ENCODE assay signal across 8 cellular contexts in genomic region chr5:32585446-32586250, GRCh38. TPM values are rescaled to one million over a fixed set of nuclear protein-coding genes. Genes with fewer than 3 reads are reported as not detected.
A peak's percentile ranks its signal among the peaks of the same experiment; 100 is the strongest.
DNase-seq lines count a peak whose midpoint lies in the region; ATAC-seq and TF ChIP-seq lines count a peak whose summit lies in the region.

Gene SUB1, plus strand, starts transcription at chr5:32585557. Its CDS starts 2,956 bp downstream, at chr5:32588513.

- intact Hi-C loops in Caco-2 (cut with micrococcal nuclease; ENCODE audit: unreplicated experiment), result loop anchor here (1.0 to 5.0 kb wide), 5 partner anchors 11 to 273 kb away; partner anchors contain the start of genes MTMR12 and ZFR

- peaks cover 46% of the 10 kb centered on the region for H3K36me3 Mint-ChIP-seq in Caco-2 (ENCODE audit: insufficient read depth, unreplicated experiment)
- peaks cover 43% of the 10 kb centered on the region for H3K36me3 Mint-ChIP-seq in activated CD8-positive, alpha-beta memory T cell treated with anti-CD3 and anti-CD28 coated beads, Interleukin-2, amount 10 ng/mL, durations not matched to agents 7 days and 5 days
- peaks cover 3% of the 10 kb centered on the region for H3K36me3 Mint-ChIP-seq in endodermal cell (ENCODE audit: low read depth)

- H3K9me3 Mint-ChIP-seq in Caco-2 (ENCODE audit: unreplicated experiment), result no peaks in the 10 kb centered on the region
- no peaks in the 10 kb centered on the region for H3K9me3 Mint-ChIP-seq in activated CD8-positive, alpha-beta memory T cell treated with anti-CD3 and anti-CD28 coated beads, Interleukin-2, amount 10 ng/mL, durations not matched to agents 7 days and 5 days (ENCODE audit: low read depth)
- no peaks in the 10 kb centered on the region for H3K9me3 Mint-ChIP-seq in endodermal cell

- ATAC-seq in GM21390 (IDR thresholded peaks at IDR 0.05; ENCODE audit: unreplicated experiment), result peak; percentile 44
- ATAC-seq in activated CD8-positive, alpha-beta memory T cell treated with anti-CD3 and anti-CD28 coated beads, Interleukin-2, amount 10 ng/mL, durations not matched to agents 7 days and 5 days, result peak; percentile 87

- peak within 1 kb of the TSS; percentile 100 for H3K4me3 ChIP-seq in Caco-2 (ENCODE audit: low read depth, low read length)
- H3K4me3 ChIP-seq in HUES48 (ENCODE audit: low read depth, low read length), result peak within 1 kb of the TSS; percentile 79
- H3K4me3 ChIP-seq in NT2/D1 (ENCODE audit: insufficient read length, low read depth), result peak within 1 kb of the TSS; percentile 61
- H3K4me3 ChIP-seq in endodermal cell (ENCODE audit: low read length), result peak within 1 kb of the TSS; percentile 97
- H3K4me3 ChIP-seq in mesodermal cell (ENCODE audit: extremely low read depth, insufficient read depth, low read length, poor library complexity, severe bottlenecking), result peak within 1 kb of the TSS; percentile 95

- no TSS peak for BruUV-seq in Caco-2 (replicated peaks; lab: Mats Ljungman, UMichigan)

- WGBS in endodermal cell (ENCODE audit: insufficient coverage in 1 of 2, insufficient read length in 1 of 2), 2 experiments, result 0% methylated on average over 6 to 86 of the region's 86 CpGs
- 0% methylated on average over 24 to 47 of the region's 86 CpGs for WGBS in mesodermal cell (ENCODE audit: insufficient coverage in 2 of 2), 2 experiments

- H3K27me3 ChIP-seq in Caco-2 (replicated peaks; ENCODE audit: control insufficient read depth, insufficient read depth, low read length) (no peaks in the 10 kb centered on the region), HUES48 (ENCODE audit: control insufficient read depth, insufficient read depth, low read length) (no peaks in the 10 kb centered on the region), NT2/D1 (ENCODE audit: insufficient read depth, insufficient read length) (no peaks in the 10 kb centered on the region), endodermal cell (ENCODE audit: control insufficient read depth, insufficient read depth, low read length, poor library complexity, severe bottlenecking) (no peaks in the 10 kb centered on the region)

- peak within 1 kb of the TSS; percentile 91 for H3K27ac Mint-ChIP-seq in Caco-2 (ENCODE audit: unreplicated experiment)
- H3K27ac Mint-ChIP-seq in activated CD8-positive, alpha-beta memory T cell treated with anti-CD3 and anti-CD28 coated beads, Interleukin-2, amount 10 ng/mL, durations not matched to agents 7 days and 5 days, result peak within 1 kb of the TSS; percentile 96
- H3K27ac Mint-ChIP-seq in endodermal cell, result peak within 1 kb of the TSS; percentile 92

- H3K27ac ChIP-seq in HUES48 (ENCODE audit: low read depth, low read length) (peak within 1 kb of the TSS; percentile 95), endodermal cell (ENCODE audit: low read depth, low read length) (peak within 1 kb of the TSS; percentile 97), mesodermal cell (ENCODE audit: low read depth, low read length, severe bottlenecking) (peak within 1 kb of the TSS; percentile 96)

- H3K4me1 Mint-ChIP-seq in Caco-2 (ENCODE audit: low read depth, unreplicated experiment) (peaks cover 7% of the 10 kb centered on the region), endodermal cell (peaks cover 27% of the 10 kb centered on the region)
- H3K4me1 Mint-ChIP-seq in activated CD8-positive, alpha-beta memory T cell treated with anti-CD3 and anti-CD28 coated beads, Interleukin-2, amount 10 ng/mL, durations not matched to agents 7 days and 5 days, result peaks cover 70% of the 10 kb centered on the region

- DNase-seq in Caco-2 (peak; percentile 93), NT2/D1 (ENCODE audit: low read depth, low spot score) (peak; percentile 77), endodermal cell (peak; percentile 97)
- DNase-seq in activated CD8-positive, alpha-beta memory T cell treated with anti-CD3 and anti-CD28 coated beads, Interleukin-2, amount 10 ng/mL, durations not matched to agents 7 days and 5 days, result peak; percentile 96
- DNase-seq in stimulated activated CD8-positive, alpha-beta memory T cell treated with anti-CD3 and anti-CD28 coated beads, Interleukin-15, amount 100 ng/mL, for 4 hours (ENCODE audit: low read depth in 2 of 2), result peak; percentile 92

- CTCF ChIA-PET in Caco-2 (lab: Charles Lee), result interaction anchor here (0.6 kb wide), 1 partner anchor 96 kb away, joined by 3 read pairs; no protein-coding TSS in a partner anchor
- CTCF ChIA-PET in activated CD8-positive, alpha-beta memory T cell treated with anti-CD3 and anti-CD28 coated beads, Interleukin-2, amount 10 ng/mL, durations not matched to agents 7 days and 5 days (lab: Charles Lee), result interaction anchor here (0.9 to 7.5 kb wide), 3 partner anchors 41 to 96 kb away, joined by 3 to 149 read pairs (median 5); no protein-coding TSS in a partner anchor

- H3K36me3 ChIP-seq in Caco-2 (ENCODE audit: control insufficient read depth, insufficient read depth, low read length) (no peaks in the 10 kb centered on the region), HUES48 (ENCODE audit: control insufficient read depth, insufficient read depth, low read length) (peaks cover 25% of the 10 kb centered on the region), NT2/D1 (ENCODE audit: insufficient read depth, insufficient read length, low read length) (peaks cover 33% of the 10 kb centered on the region), endodermal cell (ENCODE audit: control insufficient read depth, insufficient read depth, low read length) (peaks cover 24% of the 10 kb centered on the region), mesodermal cell (ENCODE audit: control insufficient read depth, insufficient read depth, low read length) (peaks cover 21% of the 10 kb centered on the region)

- H3K9me3 ChIP-seq in Caco-2 (no peaks in the 10 kb centered on the region), HUES48 (ENCODE audit: control insufficient read depth, insufficient read depth, low read length) (no peaks in the 10 kb centered on the region), NT2/D1 (ENCODE audit: insufficient read depth, low read length) (no peaks in the 10 kb centered on the region), endodermal cell (ENCODE audit: control insufficient read depth, low read length) (no peaks in the 10 kb centered on the region), mesodermal cell (ENCODE audit: control insufficient read depth, low read length) (no peaks in the 10 kb centered on the region)

- H3K4me1 ChIP-seq in Caco-2 (peaks cover 16% of the 10 kb centered on the region), HUES48 (ENCODE audit: control insufficient read depth, insufficient read depth, low read length) (peaks cover 36% of the 10 kb centered on the region), NT2/D1 (ENCODE audit: insufficient read depth, insufficient read length) (no peaks in the 10 kb centered on the region), endodermal cell (ENCODE audit: control insufficient read depth, insufficient read depth, low read length) (no peaks in the 10 kb centered on the region), mesodermal cell (ENCODE audit: control insufficient read depth, insufficient read depth, low read length, poor library complexity, severe bottlenecking) (peaks cover 15% of the 10 kb centered on the region)

- TF ChIP-seq CTCF in Caco-2 (IDR thresholded peaks at IDR 0.05; ENCODE audit: insufficient read depth in 1 of 2, low read depth in 1 of 2, low read length in 1 of 2, severe bottlenecking in 1 of 2, unreplicated experiment in 1 of 2) (no peak), endodermal cell (conservative IDR thresholded peaks at IDR 0.05) (no peak)

- peaks cover 2% of the 10 kb centered on the region for H3K27me3 Mint-ChIP-seq in Caco-2 (ENCODE audit: insufficient read depth, unreplicated experiment)
- no peaks in the 10 kb centered on the region for H3K27me3 Mint-ChIP-seq in activated CD8-positive, alpha-beta memory T cell treated with anti-CD3 and anti-CD28 coated beads, Interleukin-2, amount 10 ng/mL, durations not matched to agents 7 days and 5 days
- H3K27me3 Mint-ChIP-seq in endodermal cell (ENCODE audit: insufficient read depth), result peaks cover 4% of the 10 kb centered on the region

- H3K4me3 Mint-ChIP-seq in Caco-2 (ENCODE audit: unreplicated experiment) (peak within 1 kb of the TSS; percentile 93), endodermal cell (peak within 1 kb of the TSS; percentile 89)
- H3K4me3 Mint-ChIP-seq in activated CD8-positive, alpha-beta memory T cell treated with anti-CD3 and anti-CD28 coated beads, Interleukin-2, amount 10 ng/mL, durations not matched to agents 7 days and 5 days, result peak within 1 kb of the TSS; percentile 100

- POLR2A ChIA-PET in Caco-2 (lab: Charles Lee), result interaction anchor here (0.6 to 0.7 kb wide), 2 partner anchors 8 to 1371 kb away, joined by 3 to 4 read pairs; no protein-coding TSS in a partner anchor

- H3K9ac ChIP-seq in HUES48 (ENCODE audit: low read depth, low read length) (peak within 1 kb of the TSS; percentile 92), NT2/D1 (ENCODE audit: insufficient read length, low read depth) (peak within 1 kb of the TSS; percentile 90), endodermal cell (ENCODE audit: extremely low read depth, low read length, poor library complexity, severe bottlenecking) (peak within 1 kb of the TSS; percentile 93)

RNA-seq across cellular contexts. Expression of gene SUB1, which starts in this region (rescaled TPM):
- total RNA-seq in Caco-2 (2022), result 281 and 293 TPM in 2 replicates
- total RNA-seq in activated CD8-positive, alpha-beta memory T cell treated with anti-CD3 and anti-CD28 coated beads, Interleukin-2, amount 10 ng/mL, durations not matched to agents 7 days and 5 days, result 100 to 1,000 TPM; 525 to 528 TPM
- total RNA-seq in endodermal cell, result 100 to 1,000 TPM; 230 to 288 TPM
- polyA plus RNA-seq in endodermal cell (2013, experiment 1 of 2), result 195 TPM
- polyA plus RNA-seq in endodermal cell (2013, experiment 2 of 2), result 208 TPM
- 282 TPM for polyA plus RNA-seq in mesodermal cell (2013, experiment 1 of 2)
- polyA plus RNA-seq in mesodermal cell (2013, experiment 2 of 2), result 366 TPM

Comparison
In these comparisons a context has a peak if more than half of its experiments do, and no peak if none do; other contexts are left out.
1. Peak in every context shown above with its lines: DNase-seq, ATAC-seq, H3K4me3 ChIP-seq and H3K27ac ChIP-seq.